ENCODE assay signal across 20 cellular contexts in the genomic region with DNA sequence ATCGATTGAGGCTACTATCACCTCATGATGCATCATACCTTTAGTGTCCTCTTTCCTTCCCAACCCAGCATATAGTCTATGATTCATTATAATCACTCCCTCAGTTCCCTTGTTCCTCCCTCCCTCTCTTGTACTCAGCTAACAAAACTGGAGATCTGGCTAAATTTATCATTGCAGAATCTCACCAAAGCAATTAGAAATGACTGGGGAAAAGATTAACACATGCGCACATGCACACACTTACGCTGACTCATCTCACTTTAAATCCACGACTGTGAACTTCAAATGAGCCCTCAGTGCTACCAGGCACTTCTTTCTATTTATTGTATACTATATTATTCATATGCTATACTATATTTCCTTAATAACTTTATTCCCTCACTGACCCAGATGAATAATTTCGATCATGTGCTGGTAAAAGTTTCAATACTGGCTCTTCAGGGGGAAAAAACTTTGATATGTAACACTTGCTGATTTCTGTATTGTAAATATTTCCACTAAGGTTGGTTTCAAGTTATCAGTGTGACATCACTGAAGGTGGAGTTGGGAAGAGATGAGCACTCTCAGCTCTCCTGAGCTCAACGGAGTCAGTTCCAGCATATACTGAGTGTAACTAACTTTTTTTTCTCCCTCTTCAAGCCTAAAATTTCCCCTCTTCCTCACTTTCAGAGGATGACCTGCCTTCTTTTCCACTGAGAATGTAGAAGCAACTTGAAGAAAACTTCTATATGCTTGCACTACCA.
A peak's percentile ranks its signal among the peaks of the same experiment; 100 is the strongest.
DNase-seq lines count a peak whose midpoint lies in the region; ATAC-seq, FAIRE-seq and TF ChIP-seq lines count a peak whose summit lies in the region.
"Had no signal": no experiment of that assay in that cellular context is flagged by ENCODE, and none has a peak within 500 bp of the region (broad histone marks: within the 10 kb centered on the region; RNA-seq: fewer than 3 reads in every experiment).

No MANE protein-coding gene starts in this region.

- H4K20me1 ChIP-seq in PC-3 (ENCODE audit: low read length), result no peaks in the 10 kb centered on the region

- H3K4me1 ChIP-seq in PC-3 (ENCODE audit: insufficient read depth, low read length) (no peaks in the 10 kb centered on the region), foreskin keratinocyte (no peaks in the 10 kb centered on the region)
- H3K4me1 ChIP-seq: gastroesophageal sphincter, parathyroid adenoma had no signal

- H3K27ac ChIP-seq in PC-3 (ENCODE audit: low read length), result no peak overlapping the region
- no peak overlapping the region for H3K27ac ChIP-seq in foreskin keratinocyte
- H3K27ac ChIP-seq: C4-2B, gastroesophageal sphincter, parathyroid adenoma had no signal

- H3K9ac ChIP-seq in PC-3 (ENCODE audit: low read length), result no peak overlapping the region
- H3K9ac ChIP-seq: parathyroid adenoma had no signal

- H3K9me3 ChIP-seq in PC-3 (ENCODE audit: low read length), result no peaks in the 10 kb centered on the region
- H3K9me3 ChIP-seq: gastroesophageal sphincter, HAP-1 had no signal

- peak; percentile 8 for DNase-seq in activated CD4-positive, alpha-beta T cell treated with anti-CD3 and anti-CD28 coated beads for 48 hours
- DNase-seq in activated CD4-positive, alpha-beta T cell treated with anti-CD3 and anti-CD28 coated beads, Interleukin-2, amount 50 U/mL, for 1 hour, result no peak
- DNase-seq in Ammon's horn (ENCODE audit: low spot score) (peak; percentile 1), PC-3 (no peak), foreskin keratinocyte (peak in 1 of 2 donors; percentile 13), GM12892 (ENCODE audit: insufficient read length) (no peak)
- DNase-seq in activated effector memory CD4-positive, alpha-beta T cell treated with Interleukin-2 at 50 U/mL for 16 hours, result no peak
- DNase-seq in T-helper 2 cell treated with Interferon-gamma antibody and Interleukin-4, amounts not matched to agents 5 μg/mL and 100 μg/mL, for 36 hours (ENCODE audit: low spot score), result no peak
- DNase-seq: ACHN; activated CD4-positive, alpha-beta T cell treated with anti-CD3 and anti-CD28 coated beads for 1 hour; left cardiac atrium; NCI-H1436 treated with DMSO at 0.1 percent for 48 hours; NCI-H774; stimulated activated CD4-positive, alpha-beta T cell treated with anti-CD3 and anti-CD28 coated beads, Interleukin-1b, Interleukin-23, amount 100 ng/mL, for 48 hours had no signal

- no peaks in the 10 kb centered on the region for H3K79me2 ChIP-seq in PC-3 (ENCODE audit: low read length)
- H3K79me2 ChIP-seq: parathyroid adenoma had no signal

- H3K4me2 ChIP-seq in PC-3 (ENCODE audit: low read length), result no peak overlapping the region

- no peaks in the 10 kb centered on the region for H3K36me3 ChIP-seq in PC-3 (ENCODE audit: low read depth, low read length)
- H3K36me3 ChIP-seq: gastroesophageal sphincter, HAP-1 had no signal

- TF ChIP-seq POLR2A in GM12892 (IDR thresholded peaks at IDR 0.05; ENCODE audit: low read depth, low read length), result no peak

- H3K27me3 Mint-ChIP-seq in T-helper 2 cell treated with Interferon-gamma antibody and Interleukin-4, amounts not matched to agents 5 μg/mL and 100 μg/mL, for 36 hours (ENCODE audit: low read depth), result no peaks in the 10 kb centered on the region
- H3K27me3 Mint-ChIP-seq: central memory CD8-positive, alpha-beta T cell; natural killer cell treated with Interleukin-12 subunit alpha and Interleukin-12 subunit beta and Interleukin-15 and Interleukin-18, amount 100 ng/mL, for 72 hours had no signal

- BruUV-seq in PC-3 (replicated peaks; lab: Mats Ljungman, UMichigan), result no TSS peak

- H3K27ac Mint-ChIP-seq in T-helper 2 cell treated with Interferon-gamma antibody and Interleukin-4, amounts not matched to agents 5 μg/mL and 100 μg/mL, for 36 hours, result no peak overlapping the region
- H3K27ac Mint-ChIP-seq: natural killer cell treated with Interleukin-12 subunit alpha and Interleukin-12 subunit beta and Interleukin-15 and Interleukin-18, amount 100 ng/mL, for 72 hours had no signal

- no peak for FAIRE-seq in GM12892 (lab: Jason Lieb, UNC)

- ATAC-seq in PC-3, result peak; percentile 48; the same call in 1 of the 2 replicates
- ATAC-seq in foreskin keratinocyte, result peak; percentile 45
- ATAC-seq: gastroesophageal sphincter; natural killer cell treated with Interleukin-12 subunit alpha and Interleukin-12 subunit beta and Interleukin-15 and Interleukin-18, amount 100 ng/mL, for 72 hours had no signal

- intact Hi-C loops in PC-3 (cut with micrococcal nuclease), result no loop called here

- POLR2A ChIA-PET in PC-3 (lab: Charles Lee; ENCODE audit: unreplicated experiment), result no interaction called here

- H3K4me3 ChIP-seq in PC-3 (ENCODE audit: low read length), result no peak overlapping the region
- H3K4me3 ChIP-seq: gastroesophageal sphincter, HAP-1 had no signal

- no peak overlapping the region for H3K4me3 Mint-ChIP-seq in T-helper 2 cell treated with Interferon-gamma antibody and Interleukin-4, amounts not matched to agents 5 μg/mL and 100 μg/mL, for 36 hours
- H3K4me3 Mint-ChIP-seq: central memory CD8-positive, alpha-beta T cell; natural killer cell treated with Interleukin-12 subunit alpha and Interleukin-12 subunit beta and Interleukin-15 and Interleukin-18, amount 100 ng/mL, for 72 hours had no signal

- no peaks in the 10 kb centered on the region for H3F3A ChIP-seq in PC-3 (ENCODE audit: low read length, unreplicated experiment)

- no peak for TF ChIP-seq CTCF in PC-3 (conservative IDR thresholded peaks at IDR 0.05; ENCODE audit: low read depth, low read length)
- no peak for TF ChIP-seq CTCF in foreskin keratinocyte (conservative IDR thresholded peaks at IDR 0.05)

- CTCF ChIA-PET in PC-3 (lab: Charles Lee), result no interaction called here

- H2AFZ ChIP-seq in PC-3 (ENCODE audit: low read length), result no peak overlapping the region
- H2AFZ ChIP-seq: parathyroid adenoma had no signal

- H3K9me2 ChIP-seq in PC-3 (replicated peaks; ENCODE audit: low read length), result no peaks in the 10 kb centered on the region

- no peaks in the 10 kb centered on the region for H3K36me3 Mint-ChIP-seq in T-helper 2 cell treated with Interferon-gamma antibody and Interleukin-4, amounts not matched to agents 5 μg/mL and 100 μg/mL, for 36 hours (ENCODE audit: low read depth)

- H3K4me1 Mint-ChIP-seq in T-helper 2 cell treated with Interferon-gamma antibody and Interleukin-4, amounts not matched to agents 5 μg/mL and 100 μg/mL, for 36 hours (ENCODE audit: low read depth), result peaks cover 8% of the 10 kb centered on the region
- H3K4me1 Mint-ChIP-seq: central memory CD8-positive, alpha-beta T cell had no signal

- peaks cover 9% of the 10 kb centered on the region for H3K9me3 Mint-ChIP-seq in T-helper 2 cell treated with Interferon-gamma antibody and Interleukin-4, amounts not matched to agents 5 μg/mL and 100 μg/mL, for 36 hours

- H3K27me3 ChIP-seq in PC-3 (ENCODE audit: low read length) (no peaks in the 10 kb centered on the region), foreskin keratinocyte (no peaks in the 10 kb centered on the region)
- H3K27me3 ChIP-seq: gastroesophageal sphincter had no signal

Comparison
In these comparisons a context has a peak if more than half of its experiments do, and no peak if none do; other contexts are left out.
1. DNase-seq: peak in activated CD4-positive, alpha-beta T cell treated with anti-CD3 and anti-CD28 coated beads for 48 hours (single experiment) and Ammon's horn (single experiment); none in activated CD4-positive, alpha-beta T cell treated with anti-CD3 and anti-CD28 coated beads, Interleukin-2, amount 50 U/mL, for 1 hour (single experiment), PC-3 (single experiment), activated effector memory CD4-positive, alpha-beta T cell treated with Interleukin-2 at 50 U/mL for 16 hours (single experiment), T-helper 2 cell treated with Interferon-gamma antibody and Interleukin-4, amounts not matched to agents 5 μg/mL and 100 μg/mL, for 36 hours (single experiment) and GM12892 (single experiment).